ENCODE assay signal across 7 cellular contexts in genomic region chr21:25934771-25935224, GRCh38.
DNase-seq lines count a peak whose midpoint lies in the region; ATAC-seq and TF ChIP-seq lines count a peak whose summit lies in the region.

No MANE protein-coding gene starts in this region.

- no peaks in the 10 kb centered on the region for H3K9me3 ChIP-seq in SK-N-SH

- CTCF ChIA-PET in SK-N-SH (lab: Yijun Ruan, JAX), result interaction anchor here (1.6 kb wide), 2 partner anchors 123 to 234 kb away, joined by 3 read pairs; no protein-coding TSS in a partner anchor

- peaks cover 12 to 13% of the 10 kb centered on the region in 2 experiments; a peak in 3 of 4 replicates for H3K4me1 ChIP-seq in SK-N-SH (ENCODE audit: control insufficient read depth in 1 of 2, insufficient read depth in 2 of 2, low read depth in 1 of 2, low read length in 1 of 2)

- H3K27ac ChIP-seq in SK-N-SH (ENCODE audit: low read depth in 2 of 2, low read length in 1 of 2), result peak overlapping the region in 1 of 2 experiments; percentile 53; a peak in 2 of 4 replicates

- peak in 1 of 2 experiments; percentile 55; a peak in 1 of 4 replicates for TF ChIP-seq EP300 in SK-N-SH (IDR thresholded peaks at IDR 0.05; ENCODE audit: borderline replicate concordance in 1 of 2, low read depth in 1 of 2, low read length in 1 of 2)

- ATAC-seq in HG03135 (IDR thresholded peaks at IDR 0.05; ENCODE audit: unreplicated experiment), result no peak

- no peak overlapping the region for H3K4me3 ChIP-seq in HFF-Myc (replicated peaks; ENCODE audit: low read depth, low read length)
- H3K4me3 ChIP-seq in SK-N-SH (ENCODE audit: low read depth in 2 of 2, low read length in 1 of 2), result no peak overlapping the region

- H3F3A ChIP-seq in SK-N-SH (replicated peaks; ENCODE audit: insufficient read depth), result peaks cover 13% of the 10 kb centered on the region

- no peak overlapping the region for H2AFZ ChIP-seq in SK-N-SH (ENCODE audit: low read depth)

- H3K9ac ChIP-seq in SK-N-SH, result no peak overlapping the region

- H3K36me3 ChIP-seq in SK-N-SH (replicated peaks in 1 of 2; ENCODE audit: control insufficient read depth in 1 of 2, insufficient read depth in 2 of 2, low read length in 1 of 2), result no peaks in the 10 kb centered on the region

- no peaks in the 10 kb centered on the region for H3K27me3 ChIP-seq in SK-N-SH (ENCODE audit: insufficient read depth)

- no peak for TF ChIP-seq RAD21 in SK-N-SH (IDR thresholded peaks at IDR 0.05; ENCODE audit: low read length)

- no peaks in the 10 kb centered on the region for H3K9me2 ChIP-seq in SK-N-SH

- no peaks in the 10 kb centered on the region for H4K20me1 ChIP-seq in SK-N-SH (ENCODE audit: insufficient read depth)

- peak; percentile 72 for DNase-seq in HFF-Myc (ENCODE audit: extremely low read depth, low read depth)
- DNase-seq in SK-N-SH, result no peak
- peak; percentile 95 for DNase-seq in fibroblast of peridontal ligament (ENCODE audit: extremely low read depth)
- peak; percentile 95 for DNase-seq in renal cortical epithelial cell (ENCODE audit: low read depth)
- DNase-seq in activated T-cell treated with anti-CD3 and anti-CD28 coated beads, Interleukin-2, amount 50 U/mL, for 1 hour, result no peak
- DNase-seq in NCI-H82 (lab: John Stamatoyannopoulos, UW), result no peak

- TF ChIP-seq CTCF in HFF-Myc (IDR thresholded peaks at IDR 0.05; ENCODE audit: low read depth, low read length, missing control alignments) (no peak), SK-N-SH (IDR thresholded peaks at IDR 0.05) (no peak)

- WGBS in SK-N-SH (ENCODE audit: low lambda C conversion rate), result 44% methylated on average over 4 of the region's 4 CpGs

- POLR2A ChIA-PET in SK-N-SH (lab: Yijun Ruan, JAX), result no interaction called here

- H3K4me2 ChIP-seq in SK-N-SH, result peak overlapping the region; percentile 7; the same call in 1 of the 2 replicates

- H3K79me2 ChIP-seq in SK-N-SH (ENCODE audit: insufficient read depth), result no peaks in the 10 kb centered on the region

TF ChIP-seq in SK-N-SH, 30 proteins besides CTCF, POLR2A, EP300 and RAD21:
- TF ChIP-seq GABPA (IDR thresholded peaks at IDR 0.05; ENCODE audit: low read depth), result peak; percentile 30; the same call in 1 of the 2 replicates
- TF ChIP-seq RCOR1 (IDR thresholded peaks at IDR 0.05; ENCODE audit: low read length), result no peak
- no peak for TF ChIP-seq FOXJ3 (CRISPR knock-in tag; IDR thresholded peaks at IDR 0.05)
- peak; percentile 35; the same call in 1 of the 2 replicates for TF ChIP-seq PBX3 (IDR thresholded peaks at IDR 0.05)
- 0 out of 2 replicates have a peak, but pooled peaks have one; percentile 27 for TF ChIP-seq TCF12 (IDR thresholded peaks at IDR 0.05)
- peak; percentile 39; the same call in 1 of the 2 replicates for TF ChIP-seq RXRA (IDR thresholded peaks at IDR 0.05; ENCODE audit: borderline replicate concordance, low read depth)
- TF ChIP-seq JUND (IDR thresholded peaks at IDR 0.05), result peak; percentile 27; the same call in 1 of the 2 replicates
- TF ChIP-seq GATA2 (CRISPR knock-in tag; IDR thresholded peaks at IDR 0.05), result no peak
- TF ChIP-seq NFIC (IDR thresholded peaks at IDR 0.05; ENCODE audit: borderline replicate concordance), result peak; percentile 74; the same call in 1 of the 2 replicates

Comparison
In these comparisons a context has a peak if more than half of its experiments do, and no peak if none do; other contexts are left out.
1. DNase-seq: peak in HFF-Myc (single experiment), fibroblast of peridontal ligament (single experiment) and renal cortical epithelial cell (single experiment); none in SK-N-SH (single experiment), activated T-cell treated with anti-CD3 and anti-CD28 coated beads, Interleukin-2, amount 50 U/mL, for 1 hour (single experiment) and NCI-H82 (single experiment).